In the genomic region with DNA sequence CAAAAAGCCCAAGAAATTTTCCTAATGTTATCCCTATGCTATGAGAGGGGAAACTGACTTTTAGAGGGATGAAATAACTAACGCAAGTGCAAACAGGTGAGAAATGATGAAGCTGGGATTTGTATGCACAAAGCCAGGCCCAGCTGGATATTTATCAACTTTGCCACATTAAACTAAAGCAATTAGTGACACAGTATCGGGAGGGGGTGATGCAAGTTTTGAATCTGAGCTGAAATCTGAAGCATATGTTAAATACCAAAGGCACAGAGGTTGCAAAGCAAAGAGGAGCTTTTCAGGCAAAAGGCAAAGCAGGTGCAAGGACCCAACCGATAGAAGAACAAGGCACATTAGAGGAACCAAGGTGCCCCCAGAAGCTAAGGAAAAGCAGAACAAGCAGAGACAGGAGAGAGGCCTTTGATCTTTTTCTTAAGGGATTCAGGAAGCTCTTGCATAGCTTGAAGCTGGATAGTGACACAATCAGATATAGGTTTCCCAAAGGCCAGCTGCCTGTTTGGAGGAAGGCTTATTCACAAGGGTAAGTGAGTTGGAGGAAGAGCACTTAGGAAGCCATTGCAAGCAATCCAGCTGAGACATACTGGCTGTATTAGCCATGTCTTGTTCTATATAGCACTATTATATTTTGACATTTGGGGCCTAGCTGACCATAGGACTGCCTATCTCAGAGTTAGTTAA, we compare ENCODE assay signal across 1 cellular context.
TF ChIP-seq lines count a peak whose summit lies in the region.

No MANE protein-coding gene starts in this region.

TF ChIP-seq in IMR-90, 13 proteins besides CTCF, POLR2A, EP300 and RAD21:
- TF ChIP-seq CEBPB (IDR thresholded peaks at IDR 0.05; ENCODE audit: low read depth, low read length): peak; percentile 46; the same call in 1 of the 2 replicates
- TF ChIP-seq NFE2L2 (IDR thresholded peaks at IDR 0.05; ENCODE audit: low read depth, low read length): no peak
TF ChIP-seq in IMR-90: peak in this region for 1.
